Comparison of ENCODE assay signal across 10 cellular contexts in the genomic region with DNA sequence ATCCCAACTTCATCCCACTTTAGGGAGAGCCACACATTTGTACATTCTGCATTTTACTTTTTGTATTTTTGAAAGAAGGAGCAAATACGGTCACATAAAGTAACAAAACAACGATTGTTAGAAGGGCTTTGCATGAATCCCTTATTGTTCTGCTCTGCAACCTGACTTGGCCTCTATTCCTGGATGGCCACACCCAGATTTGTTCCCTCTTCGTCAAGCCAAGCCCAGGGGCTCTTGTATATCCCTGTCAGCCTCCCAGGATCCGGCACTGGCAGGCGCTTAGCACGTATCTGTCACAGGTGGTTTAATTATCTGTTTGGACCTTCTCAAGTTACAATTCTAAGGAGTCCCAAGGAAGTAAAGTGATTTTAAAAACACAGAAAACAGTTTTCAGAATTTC.
DNase-seq lines count a peak whose midpoint lies in the region; FAIRE-seq and TF ChIP-seq lines count a peak whose summit lies in the region.
"Had no signal": no experiment of that assay in that cellular context is flagged by ENCODE, and none has a peak within 500 bp of the region (broad histone marks: within the 10 kb centered on the region; RNA-seq: fewer than 3 reads in every experiment).

No MANE protein-coding gene starts in this region.

- no peak for TF ChIP-seq CTCF in fibroblast of mammary gland (conservative IDR thresholded peaks at IDR 0.05; ENCODE audit: control insufficient read depth, insufficient read depth, low read depth, low read length)
- TF ChIP-seq CTCF in parathyroid adenoma (IDR thresholded peaks at IDR 0.05), result no peak

- DNase-seq in COR-L47 (lab: John Stamatoyannopoulos, UW) (peak; percentile 38), NCI-H345 (lab: John Stamatoyannopoulos, UW) (peak; percentile 52), fibroblast of mammary gland (ENCODE audit: low read depth) (peak; percentile 32), RPMI8226 (no peak), NCI-H2227 treated with DMSO at 0.1 percent for 48 hours (lab: John Stamatoyannopoulos, UW) (no peak), epidermal melanocyte (ENCODE audit: insufficient read length, low spot score) (no peak), HTR-8/SVneo (ENCODE audit: insufficient read length, low spot score) (no peak)
- DNase-seq: activated CD4-positive, alpha-beta T cell treated with anti-CD3 and anti-CD28 coated beads, Interleukin-2, amount 10 ng/mL, durations not matched to agents 7 days and 5 days had no signal

- H3K4me3 ChIP-seq in fibroblast of mammary gland (ENCODE audit: control insufficient read depth, low read depth, low read length) (no peak overlapping the region), parathyroid adenoma (ENCODE audit: low read depth, low read length) (no peak overlapping the region)
- H3K4me3 ChIP-seq: ascending aorta had no signal

- H2AFZ ChIP-seq in parathyroid adenoma, result no peak overlapping the region

- H3K9me3 ChIP-seq in parathyroid adenoma (ENCODE audit: control insufficient read depth, low read length), result no peaks in the 10 kb centered on the region

- no peak overlapping the region for H3K9ac ChIP-seq in parathyroid adenoma

- no peaks in the 10 kb centered on the region for H3K79me2 ChIP-seq in parathyroid adenoma

- H3K4me1 ChIP-seq in parathyroid adenoma, result peaks cover 7% of the 10 kb centered on the region
- H3K4me1 ChIP-seq: ascending aorta had no signal

- H3K4me2 ChIP-seq in parathyroid adenoma (ENCODE audit: low read length), result peak overlapping the region; percentile 10

- H3K27me3 ChIP-seq in parathyroid adenoma (ENCODE audit: control insufficient read depth, insufficient read depth, low read length), result no peaks in the 10 kb centered on the region
- H3K27me3 ChIP-seq: ascending aorta had no signal

- H3K27ac ChIP-seq in parathyroid adenoma, result no peak overlapping the region
- H3K27ac ChIP-seq: ascending aorta had no signal

- FAIRE-seq in HTR-8/SVneo (lab: Jason Lieb, UNC), result no peak

- no peaks in the 10 kb centered on the region for H3K36me3 ChIP-seq in parathyroid adenoma (ENCODE audit: control insufficient read depth, insufficient read depth, low read length)
- H3K36me3 ChIP-seq: ascending aorta had no signal

Comparison
In these comparisons a context has a peak if more than half of its experiments do, and no peak if none do; other contexts are left out.
1. DNase-seq: peak in COR-L47 (single experiment), NCI-H345 (single experiment) and fibroblast of mammary gland (single experiment); none in RPMI8226 (single experiment), NCI-H2227 treated with DMSO at 0.1 percent for 48 hours (single experiment), epidermal melanocyte (single experiment) and HTR-8/SVneo (single experiment).